Comparison of ENCODE assay signal across 28 cellular contexts in the genomic region with DNA sequence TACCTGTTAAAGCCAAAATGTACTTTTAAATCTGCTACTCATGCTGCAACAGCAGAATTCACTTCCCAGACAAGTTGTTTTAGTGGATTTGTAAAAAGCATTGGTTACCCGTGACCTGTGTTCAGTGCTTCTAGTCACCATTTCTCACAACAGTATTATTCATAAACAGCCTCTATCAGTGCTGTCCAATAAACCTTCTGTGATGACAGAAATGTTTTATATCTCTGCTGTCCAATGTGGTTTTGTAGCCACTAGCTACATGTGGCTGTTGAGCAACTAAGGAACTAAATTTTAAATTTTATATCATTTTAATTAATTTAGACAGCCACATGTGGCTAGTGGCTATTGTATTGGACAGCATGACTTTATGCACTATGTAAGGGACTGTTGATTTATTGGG. TPM values are rescaled to one million over a fixed set of nuclear protein-coding genes. Genes with fewer than 3 reads are reported as not detected.
DNase-seq lines count a peak whose midpoint lies in the region; ATAC-seq and TF ChIP-seq lines count a peak whose summit lies in the region.
"Had no signal": no experiment of that assay in that cellular context is flagged by ENCODE, and none has a peak within 500 bp of the region (broad histone marks: within the 10 kb centered on the region; RNA-seq: fewer than 3 reads in every experiment).

No MANE protein-coding gene starts in this region.

- H3K79me2 ChIP-seq in Loucy (ENCODE audit: insufficient read depth, low read length), result peaks cover 19% of the 10 kb centered on the region

- intact Hi-C loops in A673 (cut with micrococcal nuclease; ENCODE audit: unreplicated experiment) (no loop called here), psoas muscle (cut with DNase I) (no loop called here)

- H3K4me1 ChIP-seq in A673 (ENCODE audit: insufficient read depth, low read length, poor library complexity, severe bottlenecking) (peaks cover 27% of the 10 kb centered on the region), Loucy (ENCODE audit: insufficient read depth, low read length, poor library complexity, severe bottlenecking) (peaks cover 25% of the 10 kb centered on the region), iPS-18a (ENCODE audit: control insufficient read depth, low read depth, low read length) (peaks cover 31% of the 10 kb centered on the region), psoas muscle (peaks cover 36% of the 10 kb centered on the region)
- H3K4me1 ChIP-seq: A549, foreskin keratinocyte, Peyer's patch, SJCRH30 had no signal

- H2AFZ ChIP-seq in Loucy (ENCODE audit: low read length), result no peak overlapping the region

- ATAC-seq in psoas muscle (no peak), HG02678 (IDR thresholded peaks at IDR 0.05; ENCODE audit: unreplicated experiment) (no peak)
- ATAC-seq: A549, esophagus mucosa, foreskin keratinocyte, mucosa of descending colon, T-cell had no signal

- H3K4me3 ChIP-seq in A673 (ENCODE audit: low read depth, low read length, poor library complexity, severe bottlenecking) (no peak overlapping the region), Loucy (ENCODE audit: low read length, poor library complexity, severe bottlenecking) (no peak overlapping the region), iPS-18a (ENCODE audit: low read length) (no peak overlapping the region), psoas muscle (no peak overlapping the region)
- H3K4me3 ChIP-seq: A549, mucosa of descending colon, Peyer's patch, SJCRH30, tibial artery had no signal

- CTCF ChIA-PET in A673 (lab: Charles Lee), result interaction anchor here (1.2 kb wide), 1 partner anchor 13 kb away, joined by 3 read pairs; a partner anchor contains a TSS

- peak overlapping the region; percentile 45 for H3K9ac ChIP-seq in Loucy (ENCODE audit: low read depth, low read length, poor library complexity, severe bottlenecking)
- peak overlapping the region; percentile 9 for H3K9ac ChIP-seq in iPS-18a (ENCODE audit: low read length)

- POLR2A ChIA-PET in A673 (lab: Charles Lee; ENCODE audit: low non-redundant PET), result no interaction called here

- H3F3A ChIP-seq in Loucy (ENCODE audit: low read depth), result no peaks in the 10 kb centered on the region

- H3K27ac ChIP-seq in A673 (ENCODE audit: low read depth, low read length, poor library complexity, severe bottlenecking) (peak overlapping the region; percentile 22), iPS-18a (ENCODE audit: low read length) (no peak overlapping the region), psoas muscle (peak overlapping the region; percentile 56)
- H3K27ac ChIP-seq: A549, foreskin keratinocyte, Peyer's patch, SJCRH30, tibial artery had no signal

- no peaks in the 10 kb centered on the region for H4K20me1 ChIP-seq in Loucy (ENCODE audit: insufficient read depth, low read length, poor library complexity, severe bottlenecking)

- H3K36me3 ChIP-seq in A673 (ENCODE audit: insufficient read depth, low read length, poor library complexity, severe bottlenecking) (peaks cover 4% of the 10 kb centered on the region), Loucy (ENCODE audit: insufficient read depth, low read length) (peaks cover 34% of the 10 kb centered on the region; the same call in 1 of the 2 replicates), iPS-18a (ENCODE audit: control insufficient read depth, low read depth, low read length) (peaks cover 7% of the 10 kb centered on the region), psoas muscle (ENCODE audit: insufficient read depth in 1 of 2, low read depth in 1 of 2) (peaks cover 0 to 53% of the 10 kb centered on the region in 2 donors)

- no peaks in the 10 kb centered on the region for H3K9me2 ChIP-seq in Loucy (replicated peaks; ENCODE audit: low read depth, low read length)

- H3K9me3 ChIP-seq in A673 (ENCODE audit: low read depth, low read length, poor library complexity, severe bottlenecking) (no peaks in the 10 kb centered on the region), Loucy (ENCODE audit: insufficient read depth, low read depth, low read length) (no peaks in the 10 kb centered on the region), iPS-18a (ENCODE audit: control insufficient read depth, low read depth, low read length) (no peaks in the 10 kb centered on the region), psoas muscle (no peaks in the 10 kb centered on the region)
- H3K9me3 ChIP-seq: A549, mucosa of descending colon, Peyer's patch, SJCRH30, tibial artery had no signal

- WGBS in psoas muscle, 3 donors, result 73 to 87% (median 86%) methylated on average over 1 of the region's 1 CpG

- peak overlapping the region; percentile 78 for H3K4me2 ChIP-seq in Loucy (ENCODE audit: low read depth, low read length, poor library complexity, severe bottlenecking)
- H3K4me2 ChIP-seq: A549 had no signal

- no peak for TF ChIP-seq CTCF in A673 (conservative IDR thresholded peaks at IDR 0.05; ENCODE audit: low read depth, low read length)
- TF ChIP-seq CTCF in Loucy (conservative IDR thresholded peaks at IDR 0.05; ENCODE audit: low read length), result no peak
- no peak for TF ChIP-seq CTCF in psoas muscle (IDR thresholded peaks at IDR 0.05)

- DNase-seq in A673 (ENCODE audit: low spot score), result no peak
- no peak for DNase-seq in psoas muscle
- no peak for DNase-seq in activated CD8-positive, alpha-beta memory T cell treated with anti-CD3 and anti-CD28 coated beads for 24 hours
- DNase-seq in GOT3 (lab: John Stamatoyannopoulos, UW), result no peak
- no peak for DNase-seq in SIG-M5 treated with dmso at 0.1 percent for 504 hours (lab: John Stamatoyannopoulos, UW; ENCODE audit: unreplicated experiment)
- DNase-seq: activated CD4-positive, alpha-beta T cell treated with anti-CD3 and anti-CD28 coated beads, Interleukin-2, amount 50 U/mL, for 4 hours; activated CD4-positive, CD25-positive, alpha-beta regulatory T cell; activated CD8-positive, alpha-beta memory T cell treated with anti-CD3 and anti-CD28 coated beads, Interleukin-2, amount 50 U/mL, for 4 hours; activated naive CD4-positive, alpha-beta T cell treated with anti-CD3 and anti-CD28 coated beads for 36 hours; CD8-positive, alpha-beta memory T cell; DMS 273 treated with DMSO at 0.1 percent for 48 hours; effector memory CD4-positive, alpha-beta T cell; foreskin keratinocyte; KG1; mucosa of descending colon; NCI-H1417; NCI-H2081 treated with DMSO at 0.1 percent for 48 hours; NCI-H345; Peyer's patch; posterior cingulate gyrus; SJCRH30; T-cell had no signal

- no TSS peak for BruUV-seq in A673 (replicated peaks; lab: Mats Ljungman, UMichigan)

- H3K27me3 ChIP-seq in A673 (replicated peaks; ENCODE audit: insufficient read depth, low read depth, low read length, poor library complexity) (no peaks in the 10 kb centered on the region), Loucy (ENCODE audit: insufficient read depth, low read length, poor library complexity, severe bottlenecking) (no peaks in the 10 kb centered on the region), iPS-18a (ENCODE audit: control insufficient read depth, insufficient read depth, low read length) (no peaks in the 10 kb centered on the region), psoas muscle (ENCODE audit: insufficient read depth in 3 of 3, low read length in 2 of 3) (no peaks in the 10 kb centered on the region)
- H3K27me3 ChIP-seq: foreskin keratinocyte, Peyer's patch, SJCRH30, tibial artery had no signal

RNA-seq across cellular contexts. Expression of a gene that starts 12.6 kb away (rescaled TPM):
- total RNA-seq in A673 (2021), result 25.9 and 27.8 TPM in 2 replicates
- total RNA-seq in psoas muscle, result 10 to 100 TPM; 19.7 to 27.4 (median 24.7) TPM
- 10 to 100 TPM in 2 of 3 donors, 1 to 10 TPM in 1; 8.3 to 22.1 (median 12.6) TPM for polyA plus RNA-seq in psoas muscle

RNA-seq across cellular contexts. Expression of a gene that starts 34.1 kb away (rescaled TPM):
- total RNA-seq in A673 (2021) (38.7 and 39.0 TPM in 2 replicates), psoas muscle (10 to 100 TPM; 28.6 to 45.5 (median 41.5) TPM)
- polyA plus RNA-seq in psoas muscle, result 10 to 100 TPM; 41.0 to 49.5 (median 48.7) TPM
